7 cellular contexts compared by ENCODE assay signal in the genomic region with DNA sequence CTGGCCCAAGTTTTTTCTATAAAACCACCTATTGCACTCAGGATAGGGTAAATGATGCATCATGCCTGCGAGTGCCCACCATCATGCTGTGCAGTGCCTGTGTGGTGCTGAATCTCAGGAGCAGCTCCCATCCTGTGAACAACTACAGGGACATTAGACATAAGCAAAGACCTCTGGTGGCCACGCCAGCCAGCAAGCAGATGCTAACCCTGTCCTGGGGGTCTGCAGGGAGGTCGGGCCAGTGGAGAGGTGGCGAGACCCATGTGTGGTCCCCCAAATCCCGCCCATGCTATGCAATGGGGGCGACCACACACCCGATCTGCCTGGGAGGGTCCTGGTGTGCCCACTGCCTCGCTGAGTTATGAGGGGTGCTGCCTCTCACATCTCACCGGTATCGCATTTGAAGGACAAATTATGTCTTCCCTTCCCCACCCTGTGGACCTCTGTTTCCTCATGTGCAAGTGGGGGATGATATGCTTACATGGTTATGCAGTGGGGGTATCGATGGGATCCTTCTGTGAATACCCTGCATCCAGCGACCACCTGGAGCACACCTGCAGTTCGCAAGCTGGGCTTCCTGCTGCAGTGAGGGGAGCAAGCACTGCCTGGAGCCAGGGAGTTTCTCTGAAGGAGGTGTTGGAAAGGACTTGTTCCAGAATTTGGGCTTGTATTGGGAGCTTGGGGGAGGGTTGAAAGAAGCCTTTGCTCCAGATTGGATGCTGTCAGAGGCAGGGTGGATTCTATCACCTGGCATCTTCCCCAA. TPM values are rescaled to one million over a fixed set of nuclear protein-coding genes. Genes with fewer than 3 reads are reported as not detected.
"Had no signal": no experiment of that assay in that cellular context is flagged by ENCODE, and none has a peak within 500 bp of the region (broad histone marks: within the 10 kb centered on the region; RNA-seq: fewer than 3 reads in every experiment).

No MANE protein-coding gene starts in this region.

RNA-seq across cellular contexts. Expression of a gene that starts 23.4 kb away (rescaled TPM):
- total RNA-seq: HT-29, NCI-H460, PC-9, Peyer's patch, Right ventricle myocardium inferior, RPMI7951, SJCRH30 had no signal
